ENCODE assay signal across 20 cellular contexts in genomic region chr11:7675640-7676039, GRCh38. TPM values are rescaled to one million over a fixed set of nuclear protein-coding genes. Genes with fewer than 3 reads are reported as not detected.
DNase-seq lines count a peak whose midpoint lies in the region; ATAC-seq, FAIRE-seq and TF ChIP-seq lines count a peak whose summit lies in the region.
"Had no signal": no experiment of that assay in that cellular context is flagged by ENCODE, and none has a peak within 500 bp of the region (broad histone marks: within the 10 kb centered on the region; RNA-seq: fewer than 3 reads in every experiment).

No MANE protein-coding gene starts in this region.

- DNase-seq in GM12891 (ENCODE audit: insufficient read length, low spot score) (no peak), K562 (ENCODE audit: extremely low read depth in 1 of 4, low spot score in 3 of 4) (peak in 1 of 4 experiments; percentile 9), uterus (no peak), Peyer's patch (no peak), NCI-H1092 (lab: John Stamatoyannopoulos, UW) (no peak)
- DNase-seq: BE2C; CD8-positive, alpha-beta T cell; COR-L47; DMS153; DMS79 treated with DMSO at 0.1 percent for 48 hours; EL; GOT3 had no signal

- H3K4me3 ChIP-seq in K562 (no peak overlapping the region), uterus (no peak overlapping the region), Peyer's patch (no peak overlapping the region)
- H3K4me3 ChIP-seq: HAP-1 had no signal

- in situ Hi-C loops in K562 (cut with MboI), result no loop called here

- CTCF ChIA-PET in K562 (lab: Yijun Ruan, JAX; ENCODE audit: low intra/inter-chr PET ratio), result no interaction called here

- H3K9ac ChIP-seq in K562 (ENCODE audit: insufficient read depth in 1 of 2, low read depth in 2 of 2, low read length in 2 of 2), result no peak overlapping the region

- TF ChIP-seq POLR2A in GM12891 (IDR thresholded peaks at IDR 0.05; ENCODE audit: low read depth, low read length) (no peak), K562 (conservative IDR thresholded peaks at IDR 0.05) (no peak), uterus (IDR thresholded peaks at IDR 0.05) (no peak), Peyer's patch (IDR thresholded peaks at IDR 0.05) (no peak)

- H2AFZ ChIP-seq in K562 (ENCODE audit: low read depth, low read length), result no peak overlapping the region

- TF ChIP-seq RAD21 in K562 (CRISPR knock-in tag; conservative IDR thresholded peaks at IDR 0.05 in 1 of 2, IDR thresholded peaks at IDR 0.05 in 1 of 2), result no peak

- H3K36me3 ChIP-seq in K562 (ENCODE audit: control insufficient read depth, insufficient read depth, low read length), result no peaks in the 10 kb centered on the region
- no peaks in the 10 kb centered on the region for H3K36me3 ChIP-seq in uterus
- H3K36me3 ChIP-seq in Peyer's patch, result no peaks in the 10 kb centered on the region
- H3K36me3 ChIP-seq: BE2C, HAP-1 had no signal

- peak overlapping the region; percentile 25 to 90 (median 54) for H3K4me3 Mint-ChIP-seq in nephron
- H3K4me3 Mint-ChIP-seq: CD8-positive, alpha-beta T cell had no signal

- peaks cover 51% of the 10 kb centered on the region for H3K4me1 Mint-ChIP-seq in nephron

- 19% methylated on average over 4 of the region's 4 CpGs for WGBS in K562 (ENCODE audit: insufficient coverage, low coverage, missing lambda C conversion rate)

- POLR2A ChIA-PET in K562 (lab: Yijun Ruan, JAX), result interaction anchor here (0.6 kb wide), 1 partner anchor 325 kb away, joined by 3 read pairs; no protein-coding TSS in a partner anchor

- H3K27ac ChIP-seq in K562 (ENCODE audit: extremely low read depth, low read depth, low read length) (no peak overlapping the region), uterus (peak overlapping the region; percentile 74 to 91), Peyer's patch (no peak overlapping the region)
- H3K27ac ChIP-seq: C4-2B had no signal

- peaks cover 20% of the 10 kb centered on the region for H3K27me3 Mint-ChIP-seq in nephron (ENCODE audit: low read depth)

- H3K9me3 Mint-ChIP-seq in nephron, result no peaks in the 10 kb centered on the region
- H3K9me3 Mint-ChIP-seq: CD8-positive, alpha-beta T cell had no signal

- no peak overlapping the region for H3K4me2 ChIP-seq in K562 (ENCODE audit: insufficient read depth, low read length)

- H3K27me3 ChIP-seq in K562 (ENCODE audit: control insufficient read depth in 2 of 2, insufficient read depth in 2 of 2, low read length in 2 of 2), result peaks cover 0 to 18% of the 10 kb centered on the region in 2 experiments; a peak in 2 of 5 replicates
- H3K27me3 ChIP-seq in uterus, result no peaks in the 10 kb centered on the region
- peaks cover 0 to 6% of the 10 kb centered on the region in 2 donors for H3K27me3 ChIP-seq in Peyer's patch

- intact Hi-C loops in K562 (cut with micrococcal nuclease), result no loop called here
- intact Hi-C loops in uterus (cut with DNase I; ENCODE audit: low total_unique reads), result no loop called here

- no TSS peak for BruUV-seq in K562 (replicated peaks; lab: Mats Ljungman, UMichigan)

- peak overlapping the region in 1 of 3 experiments; percentile 6 for H3K27ac Mint-ChIP-seq in nephron
- H3K27ac Mint-ChIP-seq: CD8-positive, alpha-beta T cell had no signal

- H3K9me1 ChIP-seq in K562 (ENCODE audit: control insufficient read depth, insufficient read depth, low read length), result no peaks in the 10 kb centered on the region

- TF ChIP-seq CTCF in K562 (IDR thresholded peaks at IDR 0.05 in 2 of 3, conservative IDR thresholded peaks at IDR 0.05 in 1 of 3; ENCODE audit: insufficient read depth in 2 of 3, low read depth in 1 of 3, low read length in 3 of 3), result no peak
- TF ChIP-seq CTCF in nephron (IDR thresholded peaks at IDR 0.05; ENCODE audit: unreplicated experiment in 3 of 3), result no peak
- no peak for TF ChIP-seq CTCF in uterus (IDR thresholded peaks at IDR 0.05)
- TF ChIP-seq CTCF in Peyer's patch (IDR thresholded peaks at IDR 0.05), result no peak

- H3K36me3 Mint-ChIP-seq in nephron (ENCODE audit: low read depth), result no peaks in the 10 kb centered on the region
- H3K36me3 Mint-ChIP-seq: CD8-positive, alpha-beta T cell had no signal

- no peaks in the 10 kb centered on the region for H4K20me1 ChIP-seq in K562 (replicated peaks; ENCODE audit: control insufficient read depth, insufficient read depth, low read length)

- H3K9me3 ChIP-seq in K562 (replicated peaks; ENCODE audit: control insufficient read depth, insufficient read depth, low read depth, low read length), result no peaks in the 10 kb centered on the region
- no peaks in the 10 kb centered on the region for H3K9me3 ChIP-seq in uterus
- no peaks in the 10 kb centered on the region for H3K9me3 ChIP-seq in Peyer's patch
- H3K9me3 ChIP-seq: BE2C had no signal

- ATAC-seq in K562, result no peak
- ATAC-seq in GM19463 (IDR thresholded peaks at IDR 0.05; ENCODE audit: unreplicated experiment), result no peak
- ATAC-seq: CD8-positive, alpha-beta T cell; HepG2 had no signal

- no peaks in the 10 kb centered on the region for H3K79me2 ChIP-seq in K562 (ENCODE audit: control insufficient read depth, insufficient read depth, low read length)

- peaks cover 0 to 12% of the 10 kb centered on the region in 2 experiments; a peak in 4 of 5 replicates for H3K4me1 ChIP-seq in K562 (replicated peaks in 1 of 2; ENCODE audit: control insufficient read depth in 2 of 2, insufficient read depth in 2 of 2, low read length in 2 of 2)
- peaks cover 4 to 12% of the 10 kb centered on the region in 2 donors for H3K4me1 ChIP-seq in uterus
- H3K4me1 ChIP-seq in Peyer's patch, result peaks cover 0 to 19% (median 7%) of the 10 kb centered on the region in 4 donors
- H3K4me1 ChIP-seq: BE2C had no signal

- FAIRE-seq in GM12891 (lab: Jason Lieb, UNC) (peak; percentile 45), K562 (lab: Jason Lieb, UNC) (no peak)
- FAIRE-seq: A204.1, D721Med, HepG2, HTR-8/SVneo had no signal

- TF ChIP-seq EP300 in K562 (IDR thresholded peaks at IDR 0.05; ENCODE audit: low read length), result no peak

TF ChIP-seq in GM12891, 5 proteins besides CTCF, POLR2A, EP300 and RAD21:
- TF ChIP-seq PAX5 (IDR thresholded peaks at IDR 0.05; ENCODE audit: insufficient read depth, low read length, severe bottlenecking), result no peak
- TF ChIP-seq SPI1 (IDR thresholded peaks at IDR 0.05; ENCODE audit: low read depth, low read length), result no peak

TF ChIP-seq in K562, 482 proteins besides CTCF, POLR2A, EP300 and RAD21:
- peak; percentile 26; the same call in 1 of the 2 replicates for TF ChIP-seq CBFA2T3 (IDR thresholded peaks at IDR 0.05)
- TF ChIP-seq CBFB (CRISPR knock-in tag; IDR thresholded peaks at IDR 0.05), result no peak

RNA-seq across cellular contexts. Expression of gene CYB5R2, which starts 2.3 kb away (rescaled TPM):
- polyA plus RNA-seq in GM12891 (2012; ENCODE audit: low read depth, missing spikeins), result 31.3 TPM
- 10.7 and 12.6 TPM in 2 replicates for total RNA-seq in K562 (2011; cell fraction: chromatin; rRNA removed; ENCODE audit: low replicate concordance)
- total RNA-seq in K562 (2011; cell fraction: nucleolus; rRNA removed), result 7.7 and 11.3 TPM in 2 replicates
- 8.0 and 9.3 TPM in 2 replicates for total RNA-seq in K562 (2011; cell fraction: nucleoplasm; rRNA removed)
- total RNA-seq in K562 (2014; rRNA removed) (8.2 and 11.3 TPM in 2 replicates), K562 (2014; rRNA removed; fragmentation: Illumina TruSeq; extraction: Trizol) (10.5 and 13.6 TPM in 2 replicates), K562 (2015; rRNA removed; fragmentation: Illumina TruSeq; extraction: Trizol) (11.0 and 11.7 TPM in 2 replicates), K562 (2021) (8.8 and 11.0 TPM in 2 replicates), uterus (10 to 100 TPM; 10.5 to 29.2 (median 24.1) TPM), Peyer's patch (10 to 100 TPM in 1 of 4 donors, 1 to 10 TPM in 2, under 1 TPM in 1; 0.67 to 13.2 (median 2.8) TPM)
- polyA plus RNA-seq in K562 (2011; rRNA removed) (4.0 and 16.7 TPM in 2 replicates), K562 (2014; fragmentation: Illumina TruSeq; extraction: Trizol) (17.5 and 20.4 TPM in 2 replicates), K562 (2014; fragmentation: Nextera tagmentation; extraction: Ambion mirVana) (10 to 100 TPM; 18.1 to 28.7 TPM), K562 (2014; rRNA removed) (11.2 and 16.8 TPM in 2 replicates)
- polyA plus RNA-seq in K562 (2011; cell fraction: cytosol; rRNA removed), result 5.1 and 23.0 TPM in 2 replicates
- 6.9 and 25.8 TPM in 2 replicates for polyA plus RNA-seq in K562 (2011; cell fraction: nucleus; rRNA removed)
- 11.9 and 12.0 TPM in 2 replicates for polyA plus RNA-seq in K562 (2012)
- 3.2 and 12.4 TPM in 2 replicates for polyA minus RNA-seq in K562 (2011; rRNA and poly(A)+ RNA removed)
- polyA minus RNA-seq in K562 (2011; cell fraction: cytosol; rRNA and poly(A)+ RNA removed), result 2.5 and 6.3 TPM in 2 replicates
- polyA minus RNA-seq in K562 (2011; cell fraction: nucleus; rRNA and poly(A)+ RNA removed), result 1.6 and 4.2 TPM in 2 replicates
- total RNA-seq: CD8-positive, alpha-beta T cell had no signal

RNA-seq across cellular contexts. Expression of gene OVCH2, which starts 30.6 kb away (rescaled TPM):
- not detected for polyA plus RNA-seq in GM12891 (2012; ENCODE audit: low read depth, missing spikeins)
- total RNA-seq in K562 (2011; cell fraction: chromatin; rRNA removed; ENCODE audit: low replicate concordance), result not detected in 2 replicates
- not detected in 2 replicates for total RNA-seq in K562 (2011; cell fraction: nucleolus; rRNA removed)
- not detected in 2 replicates for total RNA-seq in K562 (2011; cell fraction: nucleoplasm; rRNA removed)
- total RNA-seq in K562 (2014; rRNA removed), result not detected in 2 replicates
- not detected in 2 replicates for total RNA-seq in K562 (2014; rRNA removed; fragmentation: Illumina TruSeq; extraction: Trizol)
- not detected in 2 replicates for total RNA-seq in K562 (2015; rRNA removed; fragmentation: Illumina TruSeq; extraction: Trizol)
- not detected in 2 replicates for total RNA-seq in K562 (2021)
- not detected in 2 replicates for polyA plus RNA-seq in K562 (2011; rRNA removed)
- not detected in 2 replicates for polyA plus RNA-seq in K562 (2011; cell fraction: cytosol; rRNA removed)
- polyA plus RNA-seq in K562 (2011; cell fraction: nucleus; rRNA removed), result not detected in 2 replicates
- polyA plus RNA-seq in K562 (2012), result not detected in 2 replicates
- not detected in 2 replicates for polyA plus RNA-seq in K562 (2014; fragmentation: Illumina TruSeq; extraction: Trizol)
- not detected for polyA plus RNA-seq in K562 (2014; fragmentation: Nextera tagmentation; extraction: Ambion mirVana)
- polyA plus RNA-seq in K562 (2014; rRNA removed), result not detected in 2 replicates
- polyA minus RNA-seq in K562 (2011; rRNA and poly(A)+ RNA removed), result not detected in 2 replicates
- polyA minus RNA-seq in K562 (2011; cell fraction: cytosol; rRNA and poly(A)+ RNA removed), result not detected in 2 replicates
- polyA minus RNA-seq in K562 (2011; cell fraction: nucleus; rRNA and poly(A)+ RNA removed), result not detected in 2 replicates
- total RNA-seq in uterus, result under 1 TPM in 1 of 4 donors, not detected in 3; 0.21 TPM
- not detected for total RNA-seq in Peyer's patch
- total RNA-seq: CD8-positive, alpha-beta T cell; HepG2 had no signal
- polyA plus RNA-seq: HepG2 had no signal

Comparison
In these comparisons a context has a peak if more than half of its experiments do, and no peak if none do; other contexts are left out.
1. H3K27ac ChIP-seq: peak in uterus (2 of 2); none in K562 (single experiment) and Peyer's patch (0 of 4).